Comparison of ENCODE assay signal across 20 cellular contexts in the genomic region with DNA sequence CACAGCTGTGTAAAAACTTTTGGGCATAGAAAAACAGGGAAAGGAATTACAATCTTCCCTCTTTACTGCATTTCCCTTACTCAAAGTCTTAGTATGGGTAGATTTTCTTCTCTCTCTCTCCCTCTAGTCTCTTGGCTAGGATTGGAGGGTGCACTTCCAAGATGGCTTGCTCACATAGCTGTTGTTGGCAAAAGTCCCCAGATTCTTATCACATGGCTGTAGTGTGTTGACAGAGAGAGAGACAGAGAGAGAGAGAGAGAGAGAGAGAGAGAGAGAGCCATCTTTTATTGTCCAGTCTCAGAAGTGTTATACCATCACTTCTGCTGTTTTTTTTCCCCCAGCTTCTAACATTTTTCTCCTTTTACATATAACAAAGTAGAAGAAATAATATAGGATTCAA. TPM values are rescaled to one million over a fixed set of nuclear protein-coding genes. Genes with fewer than 3 reads are reported as not detected.
"Had no signal": no experiment of that assay in that cellular context is flagged by ENCODE, and none has a peak within 500 bp of the region (broad histone marks: within the 10 kb centered on the region; RNA-seq: fewer than 3 reads in every experiment).

No MANE protein-coding gene starts in this region.

- H3K27me3 ChIP-seq: right atrium auricular region, transverse colon, vagina had no signal

- H3K4me3 ChIP-seq: right atrium auricular region, skin epidermis, transverse colon, vagina had no signal

- H3K9me3 ChIP-seq: right atrium auricular region, transverse colon, vagina had no signal

- ATAC-seq: activated T-cell treated with anti-CD3 and anti-CD28 coated beads, Interleukin-2, amount 50 U/mL, for 4 hours; esophagus mucosa had no signal

- H3K27ac ChIP-seq: right atrium auricular region, skin epidermis, transverse colon, vagina had no signal

- DNase-seq: activated CD4-positive, alpha-beta memory T cell treated with anti-CD3 and anti-CD28 coated beads, Interleukin-2, amount 10 ng/mL, durations not matched to agents 7 days and 5 days; activated effector memory CD4-positive, alpha-beta T cell treated with Interleukin-2 at 50 U/mL for 16 hours; activated naive CD4-positive, alpha-beta T cell treated with anti-CD3 and anti-CD28 coated beads, Interleukin-2, amount 50 U/mL, for 16 hours; activated T-cell treated with anti-CD3 and anti-CD28 coated beads, Interleukin-2, amount 50 U/mL, for 4 hours; foreskin melanocyte; nephron progenitor cell; occipital lobe; stimulated activated CD4-positive, alpha-beta T cell treated with anti-CD3 and anti-CD28 coated beads, Interleukin-4, amount 100 ng/mL, for 24 hours; stimulated activated naive CD4-positive, alpha-beta T cell; substantia nigra; T1000; transverse colon had no signal

- H3K4me1 ChIP-seq: right atrium auricular region, vagina had no signal

- H3K36me3 ChIP-seq: right atrium auricular region, transverse colon, vagina had no signal

RNA-seq across cellular contexts. Expression of a gene that starts 6.3 kb away (rescaled TPM):
- total RNA-seq: activated T-cell treated with anti-CD3 and anti-CD28 coated beads, Interleukin-2, amount 50 U/mL, for 4 hours; cardiac septum; esophagus mucosa; lower leg skin; occipital lobe; posterior vena cava; right atrium auricular region; transverse colon; vagina had no signal
- polyA plus RNA-seq: adipose tissue had no signal

RNA-seq across cellular contexts. Expression of a gene that starts 12.6 kb away (rescaled TPM):
- total RNA-seq: activated CD4-positive, alpha-beta memory T cell treated with anti-CD3 and anti-CD28 coated beads, Interleukin-2, amount 10 ng/mL, durations not matched to agents 7 days and 5 days; activated T-cell treated with anti-CD3 and anti-CD28 coated beads, Interleukin-2, amount 50 U/mL, for 4 hours; cardiac septum; esophagus mucosa; lower leg skin; occipital lobe; posterior vena cava; right atrium auricular region; transverse colon; vagina had no signal
- polyA plus RNA-seq: adipose tissue had no signal

RNA-seq across cellular contexts. Expression of a gene that starts 26.2 kb away (rescaled TPM):
- total RNA-seq: activated T-cell treated with anti-CD3 and anti-CD28 coated beads, Interleukin-2, amount 50 U/mL, for 4 hours; cardiac septum; esophagus mucosa; lower leg skin; occipital lobe; posterior vena cava; right atrium auricular region; transverse colon; vagina had no signal
- polyA plus RNA-seq: adipose tissue had no signal
